Comparison of ENCODE assay signal across 13 cellular contexts in the genomic region with DNA sequence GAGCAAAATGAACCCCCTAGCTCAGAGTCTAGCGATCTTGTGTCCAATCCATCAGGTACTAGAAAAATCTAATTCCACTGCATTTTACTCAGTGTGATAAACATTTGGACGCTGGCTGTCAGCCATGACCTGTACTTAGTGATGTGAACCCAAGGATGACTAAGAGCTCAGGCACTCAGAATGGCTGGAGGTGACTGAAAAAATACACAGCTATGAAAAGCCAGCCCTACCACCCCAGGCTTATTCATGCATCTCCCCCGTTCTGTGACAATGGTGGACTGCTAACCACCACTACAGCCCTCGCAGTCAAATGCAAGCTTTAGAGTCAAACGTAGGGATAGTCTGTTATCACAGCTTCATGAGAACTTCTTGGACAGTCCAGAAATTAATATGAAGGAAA. TPM values are rescaled to one million over a fixed set of nuclear protein-coding genes. Genes with fewer than 3 reads are reported as not detected.
A peak's percentile ranks its signal among the peaks of the same experiment; 100 is the strongest.
DNase-seq lines count a peak whose midpoint lies in the region; ATAC-seq, FAIRE-seq and TF ChIP-seq lines count a peak whose summit lies in the region.
"Had no signal": no experiment of that assay in that cellular context is flagged by ENCODE, and none has a peak within 500 bp of the region (broad histone marks: within the 10 kb centered on the region; RNA-seq: fewer than 3 reads in every experiment).

No MANE protein-coding gene starts in this region.

- H3K9me3 Mint-ChIP-seq in activated naive CD4-positive, alpha-beta T cell treated with anti-CD3 and anti-CD28 coated beads, Interleukin-2, amount 50 U/mL, for 72 hours, result peaks cover 0 to 8% of the 10 kb centered on the region in 2 donors
- H3K9me3 Mint-ChIP-seq in activated CD4-positive, alpha-beta T cell treated with anti-CD3 and anti-CD28 coated beads for 36 hours (ENCODE audit: low read depth), result no peaks in the 10 kb centered on the region

- H3K4me2 ChIP-seq in HepG2 (ENCODE audit: low read depth, low read length), result no peak overlapping the region

- no peak overlapping the region for H3K4me3 ChIP-seq in ACC112 (ENCODE audit: low read depth, low read length)
- H3K4me3 ChIP-seq in bronchial epithelial cell (ENCODE audit: low read depth, low read length), result no peak overlapping the region
- H3K4me3 ChIP-seq in HepG2 (replicated peaks in 1 of 3; ENCODE audit: insufficient read depth in 1 of 3, low read depth in 2 of 3, low read length in 3 of 3), result no peak overlapping the region
- H3K4me3 ChIP-seq: cardiac muscle cell had no signal

- no peak overlapping the region for H3K9ac ChIP-seq in HepG2 (ENCODE audit: insufficient read depth, low read depth, low read length)

- 0% methylated on average over 4 of the region's 5 CpGs for WGBS in HepG2 (ENCODE audit: low lambda C conversion rate)

- no peak for TF ChIP-seq POLR2A in HepG2 (IDR thresholded peaks at IDR 0.05; ENCODE audit: insufficient read depth in 1 of 2, low read depth in 2 of 2, low read length in 2 of 2)

- no peaks in the 10 kb centered on the region for H3K36me3 Mint-ChIP-seq in activated naive CD4-positive, alpha-beta T cell treated with anti-CD3 and anti-CD28 coated beads, Interleukin-2, amount 50 U/mL, for 72 hours
- H3K36me3 Mint-ChIP-seq in activated CD4-positive, alpha-beta T cell treated with anti-CD3 and anti-CD28 coated beads for 36 hours (ENCODE audit: low read depth), result no peaks in the 10 kb centered on the region

- H4K20me1 ChIP-seq in HepG2 (ENCODE audit: insufficient read depth, low read length), result no peaks in the 10 kb centered on the region

- in situ Hi-C loops in HepG2 (cut with HindIII; ENCODE audit: extremely low pct_ligation_motif_present, low pct_unique_long_range_greater_than_20kb), result no loop called here
- in situ Hi-C loops in GM13976 (cut with MboI; ENCODE audit: low sequenced_read_pairs, unreplicated experiment), result no loop called here

- H3K9me3 ChIP-seq in HepG2 (ENCODE audit: low read length), result no peaks in the 10 kb centered on the region

- CTCF ChIA-PET in HepG2 (lab: Yijun Ruan, JAX; ENCODE audit: low intra/inter-chr PET ratio, low total read pairs), result no interaction called here
- CTCF ChIA-PET in activated CD4-positive, alpha-beta T cell treated with anti-CD3 and anti-CD28 coated beads for 36 hours (lab: Charles Lee), result interaction anchor here (0.6 to 1.4 kb wide), 4 partner anchors 14 to 88 kb away, joined by 3 to 4 read pairs (median 3); no protein-coding TSS in a partner anchor

- intact Hi-C loops in HepG2 (cut with micrococcal nuclease; ENCODE audit: unreplicated experiment), result no loop called here
- intact Hi-C loops in activated CD4-positive, alpha-beta T cell treated with anti-CD3 and anti-CD28 coated beads for 36 hours (cut with DNase I, micrococcal nuclease), result no loop called here

- peaks cover 12% of the 10 kb centered on the region for H3K27me3 Mint-ChIP-seq in activated CD4-positive, alpha-beta T cell treated with anti-CD3 and anti-CD28 coated beads for 36 hours

- H3K4me1 Mint-ChIP-seq in activated CD4-positive, alpha-beta T cell treated with anti-CD3 and anti-CD28 coated beads for 36 hours, result peaks cover 9% of the 10 kb centered on the region

- H3K79me2 ChIP-seq in ACC112 (ENCODE audit: control insufficient read depth, insufficient read depth, low read length, unreplicated experiment) (no peaks in the 10 kb centered on the region), HepG2 (ENCODE audit: insufficient read depth, low read length) (no peaks in the 10 kb centered on the region)

- H3K27me3 ChIP-seq in ACC112 (ENCODE audit: insufficient read depth, low read length) (no peaks in the 10 kb centered on the region), bronchial epithelial cell (ENCODE audit: control insufficient read depth, insufficient read depth, low read length) (no peaks in the 10 kb centered on the region), HepG2 (ENCODE audit: control insufficient read depth in 1 of 2, insufficient read depth in 2 of 2, low read length in 2 of 2) (peaks cover 2 to 48% of the 10 kb centered on the region in 2 experiments; a peak in 3 of 5 replicates)
- H3K27me3 ChIP-seq: cardiac muscle cell had no signal

- TF ChIP-seq EP300 in Ishikawa (IDR thresholded peaks at IDR 0.05; ENCODE audit: borderline replicate concordance) (peak; percentile 91), HepG2 (IDR thresholded peaks at IDR 0.05; ENCODE audit: low read depth in 2 of 2, low read length in 2 of 2) (no peak), HepG2 (CRISPR knock-in tag; IDR thresholded peaks at IDR 0.05; ENCODE audit: borderline replicate concordance) (no peak)

- H3K27ac ChIP-seq in ACC112 (ENCODE audit: low read depth, low read length) (peak overlapping the region; percentile 10; the same call in 1 of the 2 replicates), HepG2 (ENCODE audit: extremely low read length, insufficient read depth, low read length) (no peak overlapping the region)
- H3K27ac ChIP-seq: cardiac muscle cell had no signal

- H3K4me3 Mint-ChIP-seq in activated CD4-positive, alpha-beta T cell treated with anti-CD3 and anti-CD28 coated beads for 36 hours, result no peak overlapping the region

- POLR2A ChIA-PET in HepG2 (lab: Yijun Ruan, JAX), result no interaction called here
- POLR2A ChIA-PET in activated CD4-positive, alpha-beta T cell treated with anti-CD3 and anti-CD28 coated beads for 36 hours (lab: Charles Lee), result no interaction called here

- no TSS peak for BruUV-seq in HepG2 (replicated peaks; lab: Mats Ljungman, UMichigan)

- ATAC-seq in HepG2, result peak; percentile 35; the same call in 1 of the 3 replicates
- ATAC-seq in activated naive CD4-positive, alpha-beta T cell treated with anti-CD3 and anti-CD28 coated beads, Interleukin-2, amount 50 U/mL, for 72 hours, result no peak
- ATAC-seq in activated CD4-positive, alpha-beta T cell treated with anti-CD3 and anti-CD28 coated beads for 36 hours, result no peak

- DNase-seq in bronchial epithelial cell (ENCODE audit: low read depth) (peak; percentile 49), HepG2 (ENCODE audit: low spot score) (no peak), anterior cingulate cortex (lab: John Stamatoyannopoulos, UW) (no peak), GM13976 (ENCODE audit: low spot score) (no peak)
- DNase-seq in activated naive CD4-positive, alpha-beta T cell treated with anti-CD3 and anti-CD28 coated beads, Interleukin-2, amount 50 U/mL, for 72 hours (ENCODE audit: low spot score in 2 of 2), result no peak
- DNase-seq in activated CD4-positive, alpha-beta T cell treated with anti-CD3 and anti-CD28 coated beads for 36 hours, result no peak
- DNase-seq: GOT3; nucleus accumbens; stimulated activated CD4-positive, alpha-beta T cell treated with anti-CD3 and anti-CD28 coated beads, Interleukin-4, amount 100 ng/mL, for 24 hours had no signal

- no peak overlapping the region for H2AFZ ChIP-seq in ACC112 (ENCODE audit: low read length, unreplicated experiment)
- H2AFZ ChIP-seq in HepG2 (ENCODE audit: low read length), result no peak overlapping the region

- FAIRE-seq in bronchial epithelial cell (lab: Jason Lieb, UNC) (no peak), HepG2 (lab: Jason Lieb, UNC) (no peak)
- FAIRE-seq: TTC549 had no signal

- H3K36me3 ChIP-seq in ACC112 (ENCODE audit: insufficient read depth, low read length) (no peaks in the 10 kb centered on the region), bronchial epithelial cell (ENCODE audit: control insufficient read depth, insufficient read depth, low read length) (no peaks in the 10 kb centered on the region), HepG2 (replicated peaks in 1 of 2; ENCODE audit: control insufficient read depth in 1 of 2, insufficient read depth in 2 of 2, low read length in 2 of 2) (no peaks in the 10 kb centered on the region)
- H3K36me3 ChIP-seq: cardiac muscle cell had no signal

- TF ChIP-seq CTCF in bronchial epithelial cell (IDR thresholded peaks at IDR 0.05; ENCODE audit: insufficient read depth, low read length, severe bottlenecking) (no peak), HepG2 (CRISPR knock-in tag; IDR thresholded peaks at IDR 0.05) (no peak), GM13976 (IDR thresholded peaks at IDR 0.05; ENCODE audit: borderline replicate concordance, control extremely low read depth, extremely low read depth, insufficient read depth, missing control alignments) (no peak)

- H3K4me1 ChIP-seq in ACC112 (ENCODE audit: control insufficient read depth, insufficient read depth, low read length, unreplicated experiment) (peaks cover 47% of the 10 kb centered on the region), HepG2 (ENCODE audit: insufficient read depth, low read length) (no peaks in the 10 kb centered on the region)

- H3K27ac Mint-ChIP-seq in activated naive CD4-positive, alpha-beta T cell treated with anti-CD3 and anti-CD28 coated beads, Interleukin-2, amount 50 U/mL, for 72 hours, result no peak overlapping the region
- H3K27ac Mint-ChIP-seq in activated CD4-positive, alpha-beta T cell treated with anti-CD3 and anti-CD28 coated beads for 36 hours, result no peak overlapping the region

- TF ChIP-seq RAD21 in Ishikawa (IDR thresholded peaks at IDR 0.05; ENCODE audit: low read depth), result peak; percentile 25
- TF ChIP-seq RAD21 in HepG2 (CRISPR knock-in tag; IDR thresholded peaks at IDR 0.05), result no peak

RNA-seq across cellular contexts. Expression of gene AFAP1L2, which starts 14.9 kb away (rescaled TPM):
- total RNA-seq in bronchial epithelial cell (6.8 and 10.8 TPM in 2 replicates), HepG2 (2016; rRNA removed; fragmentation: Illumina TruSeq; extraction: Trizol) (not detected in 2 replicates)
- not detected in 2 replicates for total RNA-seq in HepG2 (2016; cell fraction: cytosol; rRNA removed; fragmentation: Illumina TruSeq; extraction: Trizol; ENCODE audit: low read depth)
- total RNA-seq in HepG2 (2016; cell fraction: insoluble cytoplasmic fraction; rRNA removed; fragmentation: Illumina TruSeq; extraction: Trizol), result not detected in 2 replicates
- total RNA-seq in HepG2 (2016; cell fraction: membrane; rRNA removed; fragmentation: Illumina TruSeq; extraction: Trizol), result not detected in 2 replicates
- not detected in 2 replicates for total RNA-seq in HepG2 (2016; cell fraction: nucleus; rRNA removed; fragmentation: Illumina TruSeq; extraction: Trizol)
- polyA plus RNA-seq in HepG2 (2011; rRNA removed), result not detected in 2 replicates
- not detected in 2 replicates for polyA plus RNA-seq in HepG2 (2011; cell fraction: cytosol; rRNA removed)
- polyA plus RNA-seq in HepG2 (2011; cell fraction: nucleus; rRNA removed), result 0.03 TPM in 2 replicates
- not detected in 2 replicates for polyA plus RNA-seq in HepG2 (2012)
- not detected in 2 replicates for polyA plus RNA-seq in HepG2 (2016; cell fraction: cytosol; fragmentation: Illumina TruSeq; extraction: Trizol; ENCODE audit: low read depth)
- polyA plus RNA-seq in HepG2 (2016; cell fraction: insoluble cytoplasmic fraction; fragmentation: Illumina TruSeq; extraction: Trizol; ENCODE audit: low read depth), result not detected in 2 replicates
- polyA plus RNA-seq in HepG2 (2016; cell fraction: membrane; fragmentation: Illumina TruSeq; extraction: Trizol; ENCODE audit: low read depth), result not detected in 2 replicates
- polyA plus RNA-seq in HepG2 (2016; cell fraction: nucleus; fragmentation: Illumina TruSeq; extraction: Trizol; ENCODE audit: insufficient read depth, low read depth), result not detected in 2 replicates
- 0.75 TPM in 1 of 2 replicates, not detected in the other for polyA minus RNA-seq in HepG2 (2011; rRNA and poly(A)+ RNA removed; ENCODE audit: low replicate concordance)
- not detected in 2 replicates for polyA minus RNA-seq in HepG2 (2011; cell fraction: cytosol; rRNA and poly(A)+ RNA removed)
- not detected in 2 replicates for polyA minus RNA-seq in HepG2 (2011; cell fraction: nucleus; rRNA and poly(A)+ RNA removed)
- 1 to 10 TPM in 1 of 2 donors, under 1 TPM in 1; 0.98 to 2.7 TPM for total RNA-seq in activated naive CD4-positive, alpha-beta T cell treated with anti-CD3 and anti-CD28 coated beads, Interleukin-2, amount 50 U/mL, for 72 hours
- 1 to 10 TPM; 1.4 to 2.0 TPM for total RNA-seq in activated CD4-positive, alpha-beta T cell treated with anti-CD3 and anti-CD28 coated beads for 36 hours
